ENCODE assay signal across 8 cellular contexts in genomic region chr2:225270861-225271260, GRCh38.
DNase-seq lines count a peak whose midpoint lies in the region; ATAC-seq and TF ChIP-seq lines count a peak whose summit lies in the region.

No MANE protein-coding gene starts in this region.

- DNase-seq in Right ventricle myocardium inferior (ENCODE audit: missing footprints) (no peak), right atrium auricular region (ENCODE audit: low spot score) (no peak), NT2/D1 (ENCODE audit: low read depth, low spot score) (peak; percentile 11), endodermal cell (peak; percentile 52), NCI-H187 (lab: John Stamatoyannopoulos, UW) (no peak)
- DNase-seq in stimulated activated naive B cell treated with anti-CD40 and anti-IgM and Interleukin-4, amounts not matched to agents 10 μg/mL and 1 μg/mL and 100 μg/mL, for 72 hours = peak; percentile 61

- H3K36me3 ChIP-seq in right atrium auricular region (no peaks in the 10 kb centered on the region), NT2/D1 (ENCODE audit: insufficient read depth, insufficient read length, low read length) (no peaks in the 10 kb centered on the region), endodermal cell (ENCODE audit: control insufficient read depth, insufficient read depth, low read length) (no peaks in the 10 kb centered on the region)

- TF ChIP-seq CTCF in right atrium auricular region (IDR thresholded peaks at IDR 0.05) (no peak), endodermal cell (conservative IDR thresholded peaks at IDR 0.05) (peak; percentile 29)

- H3K27ac ChIP-seq in right atrium auricular region = no peak overlapping the region
- no peak overlapping the region for H3K27ac ChIP-seq in endodermal cell (ENCODE audit: low read depth, low read length)

- H3K4me3 Mint-ChIP-seq in endodermal cell = no peak overlapping the region
- no peak overlapping the region for H3K4me3 Mint-ChIP-seq in stimulated activated naive B cell treated with anti-CD40 and anti-IgM and Interleukin-4, amounts not matched to agents 10 μg/mL and 1 μg/mL and 100 μg/mL, for 72 hours

- H3K9me3 Mint-ChIP-seq in endodermal cell = peaks cover 2% of the 10 kb centered on the region
- H3K9me3 Mint-ChIP-seq in stimulated activated naive B cell treated with anti-CD40 and anti-IgM and Interleukin-4, amounts not matched to agents 10 μg/mL and 1 μg/mL and 100 μg/mL, for 72 hours = peaks cover 0 to 4% of the 10 kb centered on the region in 2 donors

- H3K27me3 ChIP-seq in right atrium auricular region = no peaks in the 10 kb centered on the region
- H3K27me3 ChIP-seq in NT2/D1 (ENCODE audit: insufficient read depth, insufficient read length) = no peaks in the 10 kb centered on the region
- no peaks in the 10 kb centered on the region for H3K27me3 ChIP-seq in endodermal cell (ENCODE audit: control insufficient read depth, insufficient read depth, low read length, poor library complexity, severe bottlenecking)

- H3K4me3 ChIP-seq in right atrium auricular region (no peak overlapping the region), NT2/D1 (ENCODE audit: insufficient read length, low read depth) (no peak overlapping the region), endodermal cell (ENCODE audit: low read length) (no peak overlapping the region)

- H3K36me3 Mint-ChIP-seq in endodermal cell (ENCODE audit: low read depth) = no peaks in the 10 kb centered on the region
- H3K36me3 Mint-ChIP-seq in stimulated activated naive B cell treated with anti-CD40 and anti-IgM and Interleukin-4, amounts not matched to agents 10 μg/mL and 1 μg/mL and 100 μg/mL, for 72 hours = no peaks in the 10 kb centered on the region

- intact Hi-C loops in Right ventricle myocardium inferior (cut with DNase I) = no loop called here

- H3K9me3 ChIP-seq in right atrium auricular region = peaks cover 0 to 6% of the 10 kb centered on the region in 2 donors
- no peaks in the 10 kb centered on the region for H3K9me3 ChIP-seq in NT2/D1 (ENCODE audit: insufficient read depth, low read length)
- no peaks in the 10 kb centered on the region for H3K9me3 ChIP-seq in endodermal cell (ENCODE audit: control insufficient read depth, low read length)

- WGBS in endodermal cell (ENCODE audit: insufficient coverage in 1 of 2, insufficient read length in 1 of 2), 2 experiments = 74 to 83% methylated on average over 1 to 2 of the region's 2 CpGs

- H3K4me1 ChIP-seq in right atrium auricular region (no peaks in the 10 kb centered on the region), NT2/D1 (ENCODE audit: insufficient read depth, insufficient read length) (no peaks in the 10 kb centered on the region), endodermal cell (ENCODE audit: control insufficient read depth, insufficient read depth, low read length) (no peaks in the 10 kb centered on the region)

- no peaks in the 10 kb centered on the region for H3K4me1 Mint-ChIP-seq in endodermal cell
- H3K4me1 Mint-ChIP-seq in stimulated activated naive B cell treated with anti-CD40 and anti-IgM and Interleukin-4, amounts not matched to agents 10 μg/mL and 1 μg/mL and 100 μg/mL, for 72 hours = peaks cover 10 to 13% of the 10 kb centered on the region in 2 donors

- no peaks in the 10 kb centered on the region for H3K27me3 Mint-ChIP-seq in endodermal cell (ENCODE audit: insufficient read depth)
- H3K27me3 Mint-ChIP-seq in stimulated activated naive B cell treated with anti-CD40 and anti-IgM and Interleukin-4, amounts not matched to agents 10 μg/mL and 1 μg/mL and 100 μg/mL, for 72 hours = no peaks in the 10 kb centered on the region

- H3K9ac ChIP-seq in NT2/D1 (ENCODE audit: insufficient read length, low read depth) = no peak overlapping the region
- no peak overlapping the region for H3K9ac ChIP-seq in endodermal cell (ENCODE audit: extremely low read depth, low read length, poor library complexity, severe bottlenecking)

- ATAC-seq in Right ventricle myocardium inferior (peak; percentile 28), GM21619 (IDR thresholded peaks at IDR 0.05; ENCODE audit: unreplicated experiment) (peak; percentile 100), HG03575 (IDR thresholded peaks at IDR 0.05; ENCODE audit: extremely low read depth, insufficient number of reproducible peaks, low FRiP score, unreplicated experiment) (peak; percentile 100)
- ATAC-seq in stimulated activated naive B cell treated with anti-CD40 and anti-IgM and Interleukin-4, amounts not matched to agents 10 μg/mL and 1 μg/mL and 100 μg/mL, for 72 hours (replicated peaks) = peak; percentile 100

- H3K27ac Mint-ChIP-seq in endodermal cell = no peak overlapping the region
- peak overlapping the region; percentile 60 for H3K27ac Mint-ChIP-seq in stimulated activated naive B cell treated with anti-CD40 and anti-IgM and Interleukin-4, amounts not matched to agents 10 μg/mL and 1 μg/mL and 100 μg/mL, for 72 hours

Comparison
In these comparisons a context has a peak if more than half of its experiments do, and no peak if none do; other contexts are left out.
1. ATAC-seq: peak in every context shown above with its lines; median percentile 100 in GM21619; 100 in HG03575; 100 in stimulated activated naive B cell treated with anti-CD40 and anti-IgM and Interleukin-4, amounts not matched to agents 10 μg/mL and 1 μg/mL and 100 μg/mL, for 72 hours; 28 in Right ventricle myocardium inferior.
2. DNase-seq: peak in NT2/D1 (single experiment), endodermal cell (single experiment) and stimulated activated naive B cell treated with anti-CD40 and anti-IgM and Interleukin-4, amounts not matched to agents 10 μg/mL and 1 μg/mL and 100 μg/mL, for 72 hours (single experiment); none in Right ventricle myocardium inferior (single experiment), right atrium auricular region (single experiment) and NCI-H187 (0 of 2).